In genomic region chr2:1976112-1976511, GRCh38 we compare ENCODE assay signal across 22 cellular contexts.
"Had no signal": no experiment of that assay in that cellular context is flagged by ENCODE, and none has a peak within 500 bp of the region (broad histone marks: within the 10 kb centered on the region; RNA-seq: fewer than 3 reads in every experiment).

No MANE protein-coding gene starts in this region.

- H3K4me3 Mint-ChIP-seq: activated CD4-positive, alpha-beta memory T cell treated with anti-CD3 and anti-CD28 coated beads, Interleukin-2, amount 10 ng/mL, durations not matched to agents 7 days and 5 days; activated CD4-positive, alpha-beta T cell treated with anti-CD3 and anti-CD28 coated beads, Interleukin-2, amount 10 ng/mL, durations not matched to agents 7 days and 5 days; activated T-cell treated with anti-CD3 and anti-CD28 coated beads, Interleukin-2, amount 50 U/mL, for 24 hours; nephron; stimulated activated naive B cell treated with anti-CD40 and anti-IgM and Interleukin-4, amounts not matched to agents 10 μg/mL and 1 μg/mL and 100 μg/mL, for 72 hours; WTC11 had no signal

- H3K27me3 Mint-ChIP-seq: activated CD4-positive, alpha-beta memory T cell treated with anti-CD3 and anti-CD28 coated beads, Interleukin-2, amount 10 ng/mL, durations not matched to agents 7 days and 5 days; activated T-cell treated with anti-CD3 and anti-CD28 coated beads, Interleukin-2, amount 50 U/mL, for 24 hours had no signal

- H3K4me3 ChIP-seq: smooth muscle cell, stomach, thyroid gland, upper lobe of left lung, vagina had no signal

- ATAC-seq: stimulated activated naive B cell treated with anti-CD40 and anti-IgM and Interleukin-4, amounts not matched to agents 10 μg/mL and 1 μg/mL and 100 μg/mL, for 72 hours; WTC11 had no signal

- H3K27ac Mint-ChIP-seq: activated CD4-positive, alpha-beta memory T cell treated with anti-CD3 and anti-CD28 coated beads, Interleukin-2, amount 10 ng/mL, durations not matched to agents 7 days and 5 days; activated T-cell treated with anti-CD3 and anti-CD28 coated beads, Interleukin-2, amount 50 U/mL, for 24 hours; nephron; stimulated activated naive B cell treated with anti-CD40 and anti-IgM and Interleukin-4, amounts not matched to agents 10 μg/mL and 1 μg/mL and 100 μg/mL, for 72 hours; WTC11 had no signal

- H3K4me1 ChIP-seq: stomach, thyroid gland, upper lobe of left lung had no signal

- H3K36me3 Mint-ChIP-seq: stimulated activated naive B cell treated with anti-CD40 and anti-IgM and Interleukin-4, amounts not matched to agents 10 μg/mL and 1 μg/mL and 100 μg/mL, for 72 hours; WTC11 had no signal

- H3K27ac ChIP-seq: stomach, thyroid gland, upper lobe of left lung, vagina had no signal

- H3K9me3 Mint-ChIP-seq: activated CD4-positive, alpha-beta memory T cell treated with anti-CD3 and anti-CD28 coated beads, Interleukin-2, amount 10 ng/mL, durations not matched to agents 7 days and 5 days; activated CD4-positive, alpha-beta T cell treated with anti-CD3 and anti-CD28 coated beads, Interleukin-2, amount 10 ng/mL, durations not matched to agents 7 days and 5 days; activated T-cell treated with anti-CD3 and anti-CD28 coated beads, Interleukin-2, amount 50 U/mL, for 24 hours; nephron; stimulated activated naive B cell treated with anti-CD40 and anti-IgM and Interleukin-4, amounts not matched to agents 10 μg/mL and 1 μg/mL and 100 μg/mL, for 72 hours; WTC11 had no signal

- H3K9me3 ChIP-seq: stomach, thyroid gland, upper lobe of left lung, vagina had no signal

- DNase-seq: activated CD4-positive, alpha-beta memory T cell treated with anti-CD3 and anti-CD28 coated beads, Interleukin-2, amount 10 ng/mL, durations not matched to agents 7 days and 5 days; activated CD4-positive, alpha-beta T cell treated with anti-CD3 and anti-CD28 coated beads for 1 hour; activated CD4-positive, alpha-beta T cell treated with anti-CD3 and anti-CD28 coated beads, Interleukin-2, amount 10 ng/mL, durations not matched to agents 7 days and 5 days; activated CD8-positive, alpha-beta memory T cell treated with anti-CD3 and anti-CD28 coated beads, Interleukin-2, amount 50 U/mL, for 48 hours; activated gamma-delta T cell; activated naive CD4-positive, alpha-beta T cell treated with anti-CD3 and anti-CD28 coated beads, Interleukin-2, amount 50 U/mL, for 16 hours; activated T-cell treated with anti-CD3 and anti-CD28 coated beads, Interleukin-2, amount 50 U/mL, for 24 hours; amniotic stem cell; foreskin fibroblast; mammary epithelial cell; stimulated activated CD4-positive, alpha-beta T cell treated with anti-CD3 and anti-CD28 coated beads, Interleukin-1b, Interleukin-23, amount 100 ng/mL, for 48 hours; stimulated activated CD4-positive, alpha-beta T cell treated with anti-CD3 and anti-CD28 coated beads, Interleukin-4, amount 100 ng/mL, for 4 hours; stimulated activated CD8-positive, alpha-beta memory T cell treated with anti-CD3 and anti-CD28 coated beads, Interleukin-4, amount 100 ng/mL, for 48 hours; stimulated activated naive B cell treated with anti-CD40 and anti-IgM and Interleukin-4, amounts not matched to agents 10 μg/mL and 1 μg/mL and 100 μg/mL, for 72 hours; stomach; T-helper 2 cell; thyroid gland; upper lobe of left lung had no signal

- H3K36me3 ChIP-seq: stomach, thyroid gland, upper lobe of left lung, vagina had no signal

- H3K4me2 ChIP-seq: smooth muscle cell had no signal

- H3K27me3 ChIP-seq: thyroid gland, upper lobe of left lung, vagina had no signal

- H3K4me1 Mint-ChIP-seq: activated CD4-positive, alpha-beta memory T cell treated with anti-CD3 and anti-CD28 coated beads, Interleukin-2, amount 10 ng/mL, durations not matched to agents 7 days and 5 days; activated CD4-positive, alpha-beta T cell treated with anti-CD3 and anti-CD28 coated beads, Interleukin-2, amount 10 ng/mL, durations not matched to agents 7 days and 5 days; stimulated activated naive B cell treated with anti-CD40 and anti-IgM and Interleukin-4, amounts not matched to agents 10 μg/mL and 1 μg/mL and 100 μg/mL, for 72 hours had no signal
